8 cellular contexts compared by ENCODE assay signal in genomic region chr2:170873035-170873692, GRCh38. TPM values are rescaled to one million over a fixed set of nuclear protein-coding genes. Genes with fewer than 3 reads are reported as not detected.
DNase-seq lines count a peak whose midpoint lies in the region; ATAC-seq and TF ChIP-seq lines count a peak whose summit lies in the region.

No MANE protein-coding gene starts in this region.

- TF ChIP-seq EP300 in upper lobe of left lung (IDR thresholded peaks at IDR 0.05), result no peak

- peak; percentile 58 to 88 (median 76) for TF ChIP-seq CTCF in upper lobe of left lung (IDR thresholded peaks at IDR 0.05)

- H3K9me3 ChIP-seq in SK-N-MC (ENCODE audit: low read depth, low read length), result no peaks in the 10 kb centered on the region
- H3K9me3 ChIP-seq in upper lobe of left lung, result no peaks in the 10 kb centered on the region

- peak; percentile 93 for DNase-seq in ELF-1 (ENCODE audit: low read depth, low spot score)
- peak; percentile 67 for DNase-seq in LHCN-M2 (ENCODE audit: low read depth)
- DNase-seq in SK-N-MC (ENCODE audit: low read depth, low spot score), result peak; percentile 37
- DNase-seq in activated naive CD4-positive, alpha-beta T cell treated with anti-CD3 and anti-CD28 coated beads, Interleukin-2, amount 50 U/mL, for 72 hours (ENCODE audit: low spot score in 2 of 2), result peak; percentile 70 to 84
- DNase-seq in Right ventricle myocardium superior, result peak; percentile 75
- peak in 9 of 10 donors; percentile 39 to 92 (median 69) for DNase-seq in posterior cingulate gyrus
- peak; percentile 1 to 60 for DNase-seq in upper lobe of left lung

- TF ChIP-seq POLR2A in upper lobe of left lung (IDR thresholded peaks at IDR 0.05), result no peak

- H3K36me3 ChIP-seq in SK-N-MC (ENCODE audit: insufficient read depth, low read length), result no peaks in the 10 kb centered on the region
- no peaks in the 10 kb centered on the region for H3K36me3 ChIP-seq in upper lobe of left lung

- no peaks in the 10 kb centered on the region for H3K36me3 Mint-ChIP-seq in activated naive CD4-positive, alpha-beta T cell treated with anti-CD3 and anti-CD28 coated beads, Interleukin-2, amount 50 U/mL, for 72 hours

- no peaks in the 10 kb centered on the region for H3K27me3 ChIP-seq in upper lobe of left lung

- H3K4me3 ChIP-seq in SK-N-MC, result peak overlapping the region; percentile 59
- H3K4me3 ChIP-seq in upper lobe of left lung, result peak overlapping the region in 2 of 4 donors; percentile 21 to 33

- intact Hi-C loops in Right ventricle myocardium superior (cut with DNase I) (no loop called here), posterior cingulate gyrus (cut with DNase I) (no loop called here)

- no peaks in the 10 kb centered on the region for H3K9me3 Mint-ChIP-seq in activated naive CD4-positive, alpha-beta T cell treated with anti-CD3 and anti-CD28 coated beads, Interleukin-2, amount 50 U/mL, for 72 hours

- 20 to 27% methylated on average over 8 to 13 of the region's 13 CpGs for WGBS in upper lobe of left lung, 2 donors

- H3K9ac ChIP-seq in SK-N-MC (ENCODE audit: insufficient read length), result peak overlapping the region; percentile 44

- H3K27ac ChIP-seq in SK-N-MC (no peak overlapping the region), upper lobe of left lung (no peak overlapping the region)

- peak; percentile 91 for ATAC-seq in GM21786 (IDR thresholded peaks at IDR 0.05; ENCODE audit: unreplicated experiment)
- peak; percentile 95 to 96 for ATAC-seq in activated naive CD4-positive, alpha-beta T cell treated with anti-CD3 and anti-CD28 coated beads, Interleukin-2, amount 50 U/mL, for 72 hours
- ATAC-seq in Right ventricle myocardium superior (ENCODE audit: poor library complexity), result peak; percentile 94
- ATAC-seq in upper lobe of left lung (ENCODE audit: low FRiP score in 2 of 2), result peak; percentile 61 to 87

- peak overlapping the region; percentile 47 to 75 for H3K27ac Mint-ChIP-seq in activated naive CD4-positive, alpha-beta T cell treated with anti-CD3 and anti-CD28 coated beads, Interleukin-2, amount 50 U/mL, for 72 hours

- H3K4me1 ChIP-seq in upper lobe of left lung, result peaks cover 3 to 10% (median 6%) of the 10 kb centered on the region in 4 donors

RNA-seq across cellular contexts. Expression of gene GORASP2, which starts 55.9 kb away (rescaled TPM):
- total RNA-seq in LHCN-M2 (2014; rRNA removed) (54.5 and 55.9 TPM in 2 replicates), Right ventricle myocardium superior (53.2 TPM), upper lobe of left lung (10 to 100 TPM; 14.7 to 80.7 (median 59.5) TPM)
- polyA plus RNA-seq in LHCN-M2 (2012), result 67.8 TPM
- 10 to 100 TPM; 64.9 to 69.8 TPM for total RNA-seq in activated naive CD4-positive, alpha-beta T cell treated with anti-CD3 and anti-CD28 coated beads, Interleukin-2, amount 50 U/mL, for 72 hours

RNA-seq across cellular contexts. Expression of gene GAD1, which starts 56.5 kb away (rescaled TPM):
- 0.19 and 0.29 TPM in 2 replicates for total RNA-seq in LHCN-M2 (2014; rRNA removed)
- 0.78 TPM for polyA plus RNA-seq in LHCN-M2 (2012)
- total RNA-seq in activated naive CD4-positive, alpha-beta T cell treated with anti-CD3 and anti-CD28 coated beads, Interleukin-2, amount 50 U/mL, for 72 hours, result 1 to 10 TPM; 1.9 to 3.1 TPM
- not detected for total RNA-seq in Right ventricle myocardium superior
- total RNA-seq in upper lobe of left lung, result under 1 TPM in 2 of 6 donors, not detected in 4; 0.29 to 0.79 TPM

Comparison
In these comparisons a context has a peak if more than half of its experiments do, and no peak if none do; other contexts are left out.
1. DNase-seq: peak in every context shown above with its lines; median percentile 93 in ELF-1; 77 in activated naive CD4-positive, alpha-beta T cell treated with anti-CD3 and anti-CD28 coated beads, Interleukin-2, amount 50 U/mL, for 72 hours; 75 in Right ventricle myocardium superior; 69 in posterior cingulate gyrus; 67 in LHCN-M2; 37 in SK-N-MC; 30 in upper lobe of left lung.